ENCODE assay signal across 8 cellular contexts in genomic region chr9:35945341-35946018, GRCh38. TPM values are rescaled to one million over a fixed set of nuclear protein-coding genes. Genes with fewer than 3 reads are reported as not detected.
DNase-seq lines count a peak whose midpoint lies in the region; ATAC-seq and TF ChIP-seq lines count a peak whose summit lies in the region.

No MANE protein-coding gene starts in this region.

- H4K20me1 ChIP-seq in hepatocyte (ENCODE audit: insufficient read depth, poor library complexity, severe bottlenecking) = no peaks in the 10 kb centered on the region

- no peaks in the 10 kb centered on the region for H3K79me2 ChIP-seq in hepatocyte

- peaks cover 60 to 70% (median 69%) of the 10 kb centered on the region in 3 donors for H3K4me1 Mint-ChIP-seq in T-cell

- no peaks in the 10 kb centered on the region for H3K9me3 Mint-ChIP-seq in T-cell

- H3K27ac ChIP-seq in hepatocyte = peak overlapping the region; percentile 21

- no peaks in the 10 kb centered on the region for H3K27me3 Mint-ChIP-seq in T-cell

- no peaks in the 10 kb centered on the region for H3K36me3 ChIP-seq in hepatocyte (replicated peaks; ENCODE audit: insufficient read depth, low read depth)

- peak overlapping the region; percentile 10 to 28 for H3K27ac Mint-ChIP-seq in T-cell

- DNase-seq in GM04504 (ENCODE audit: low read depth) = peak; percentile 64
- peak; percentile 75 for DNase-seq in NAMALWA (ENCODE audit: low spot score)
- peak; percentile 17 to 70 (median 52) for DNase-seq in T-cell
- peak in 31 of 56 donors; percentile 6 to 72 (median 34) for DNase-seq in amygdala (lab: John Stamatoyannopoulos, UW)
- DNase-seq in hepatocyte (ENCODE audit: low spot score) = peak; percentile 91
- peak; percentile 63 for DNase-seq in skeletal muscle cell (ENCODE audit: low read depth)

- peaks cover 3% of the 10 kb centered on the region for H3K4me1 ChIP-seq in hepatocyte (ENCODE audit: insufficient read depth)

- peak overlapping the region in 1 of 3 donors; percentile 63 for H3K4me3 Mint-ChIP-seq in T-cell

- no peaks in the 10 kb centered on the region for H3K27me3 ChIP-seq in hepatocyte

- H3K4me2 ChIP-seq in hepatocyte = peak overlapping the region; percentile 70

- POLR2A ChIA-PET in T-cell (lab: Charles Lee) = interaction anchor here in 1 of 2 donors (0.6 to 0.9 kb wide), 2 partner anchors 42 to 412 kb away, joined by 3 read pairs; no protein-coding TSS in a partner anchor

- 28% methylated on average over 10 of the region's 10 CpGs for WGBS in hepatocyte (ENCODE audit: low lambda C conversion rate, missing lambda C conversion rate)

- H3K9me3 ChIP-seq in hepatocyte (ENCODE audit: low read depth) = no peaks in the 10 kb centered on the region

- CTCF ChIA-PET in T-cell (lab: Charles Lee) = interaction anchor here (0.6 to 3.3 kb wide), 17 partner anchors 10 to 1735 kb away, joined by 3 to 20 read pairs (median 4); no protein-coding TSS in a partner anchor

- H2AFZ ChIP-seq in hepatocyte = peak overlapping the region; percentile 86

- no peaks in the 10 kb centered on the region for H3K9me2 ChIP-seq in hepatocyte (replicated peaks; ENCODE audit: insufficient read depth)

- ATAC-seq in T-cell (replicated peaks in 1 of 4) (peak; percentile 66 to 70 (median 67)), HG03159 (IDR thresholded peaks at IDR 0.05; ENCODE audit: unreplicated experiment) (no peak), HG03108 (IDR thresholded peaks at IDR 0.05; ENCODE audit: unreplicated experiment) (no peak)

- TF ChIP-seq CTCF in hepatocyte (IDR thresholded peaks at IDR 0.05; ENCODE audit: poor library complexity) = peak; percentile 90

- H3K36me3 Mint-ChIP-seq in T-cell = no peaks in the 10 kb centered on the region

- H3K4me3 ChIP-seq in hepatocyte = no peak overlapping the region
- H3K4me3 ChIP-seq in skeletal muscle cell (ENCODE audit: low read depth, low read length) = no peak overlapping the region

RNA-seq across cellular contexts. Expression of gene OR2S2, which starts 12.5 kb away (rescaled TPM):
- not detected for total RNA-seq in T-cell
- total RNA-seq in hepatocyte = 0.27 TPM in 1 of 2 replicates, not detected in the other
- not detected in 2 replicates for polyA plus RNA-seq in hepatocyte

RNA-seq across cellular contexts. Expression of gene SPAAR, which starts 36.2 kb away (rescaled TPM):
- total RNA-seq in T-cell = not detected
- total RNA-seq in hepatocyte = not detected in 2 replicates
- 0.52 TPM in 1 of 2 replicates, not detected in the other for polyA plus RNA-seq in hepatocyte

RNA-seq across cellular contexts. Expression of gene HRCT1, which starts 39.5 kb away (rescaled TPM):
- total RNA-seq in T-cell (not detected), hepatocyte (0.24 and 0.90 TPM in 2 replicates)
- 0.72 and 1.8 TPM in 2 replicates for polyA plus RNA-seq in hepatocyte

Comparison
In these comparisons a context has a peak if more than half of its experiments do, and no peak if none do; other contexts are left out.
1. DNase-seq: peak in every context shown above with its lines; median percentile 91 in hepatocyte; 75 in NAMALWA; 64 in GM04504; 63 in skeletal muscle cell; 52 in T-cell; 34 in amygdala.
2. ATAC-seq: peak in T-cell (4 of 4); none in HG03159 (single experiment) and HG03108 (single experiment).